In genomic region chr2:200399636-200400035, GRCh38 we compare ENCODE assay signal across 15 cellular contexts.
DNase-seq lines count a peak whose midpoint lies in the region; ATAC-seq and TF ChIP-seq lines count a peak whose summit lies in the region.
"Had no signal": no experiment of that assay in that cellular context is flagged by ENCODE, and none has a peak within 500 bp of the region (broad histone marks: within the 10 kb centered on the region; RNA-seq: fewer than 3 reads in every experiment).

No MANE protein-coding gene starts in this region.

- no peak overlapping the region for H3K4me3 ChIP-seq in osteoblast (ENCODE audit: insufficient read depth, low read length)
- H3K4me3 ChIP-seq: A549, K562 had no signal

- H3K4me1 Mint-ChIP-seq in HFFc6 (ENCODE audit: low read depth) (peaks cover 86% of the 10 kb centered on the region), chondrocyte (ENCODE audit: low read depth) (peaks cover 43% of the 10 kb centered on the region)

- H3K27ac ChIP-seq in osteoblast (ENCODE audit: low read depth, low read length) = peak overlapping the region; percentile 4
- H3K27ac ChIP-seq: A549 had no signal

- ATAC-seq in GM19397 (IDR thresholded peaks at IDR 0.05; ENCODE audit: unreplicated experiment) = no peak
- ATAC-seq: K562 had no signal

- H3K4me2 ChIP-seq in osteoblast (ENCODE audit: insufficient read depth, low read length) = no peak overlapping the region

- H3K36me3 ChIP-seq in osteoblast (ENCODE audit: insufficient read depth, low read length) = no peaks in the 10 kb centered on the region

- DNase-seq in ACHN = peak; percentile 68
- no peak for DNase-seq in HFFc6
- DNase-seq in chondrocyte (ENCODE audit: low spot score) = no peak
- DNase-seq in osteoblast (ENCODE audit: insufficient read length, low spot score, missing footprints) = no peak
- no peak for DNase-seq in NCI-H2171 treated with DMSO at 0.1 percent for 48 hours (lab: John Stamatoyannopoulos, UW)
- DNase-seq in activated CD4-positive, alpha-beta T cell treated with anti-CD3 and anti-CD28 coated beads for 4 hours = no peak
- DNase-seq: AML-193; COR-L47; NCI-H1417; NCI-H187 treated with DMSO at 0.1 percent for 48 hours; NCI-H446 treated with DMSO at 0.1 percent for 48 hours; NK-92 treated with Interleukin-12 subunit alpha and Interleukin-12 subunit beta, amount 100 ng/mL, for 24 hours had no signal

- peak overlapping the region; percentile 19; the same call in 1 of the 2 replicates for H3K4me3 Mint-ChIP-seq in HFFc6
- H3K4me3 Mint-ChIP-seq in chondrocyte (ENCODE audit: unreplicated experiment) = no peak overlapping the region

- H3K27me3 ChIP-seq in osteoblast (ENCODE audit: insufficient read depth, low read length) = no peaks in the 10 kb centered on the region

- H3K79me2 ChIP-seq in osteoblast (ENCODE audit: insufficient read depth, low read length) = peaks cover 21% of the 10 kb centered on the region

- H3K9me3 Mint-ChIP-seq in HFFc6 = no peaks in the 10 kb centered on the region
- no peaks in the 10 kb centered on the region for H3K9me3 Mint-ChIP-seq in chondrocyte (ENCODE audit: low read depth)

- peak overlapping the region; percentile 74 for H3K27ac Mint-ChIP-seq in HFFc6
- H3K27ac Mint-ChIP-seq in chondrocyte (ENCODE audit: unreplicated experiment) = peak overlapping the region; percentile 68

- no peaks in the 10 kb centered on the region for H4K20me1 ChIP-seq in osteoblast (ENCODE audit: insufficient read depth, low read length)

- no peak overlapping the region for H2AFZ ChIP-seq in osteoblast (ENCODE audit: low read length)

- H3K4me1 ChIP-seq in osteoblast (ENCODE audit: insufficient read depth, low read length) = peaks cover 23% of the 10 kb centered on the region

- TF ChIP-seq CTCF in HFFc6 (IDR thresholded peaks at IDR 0.05) = no peak
- TF ChIP-seq CTCF in chondrocyte (IDR thresholded peaks at IDR 0.05) = no peak
- TF ChIP-seq CTCF in osteoblast (IDR thresholded peaks at IDR 0.05; ENCODE audit: extremely low read depth, low read depth, low read length) = no peak

- in situ Hi-C loops in ACHN (cut with HindIII; ENCODE audit: low pct_ligation_motif_present, low pct_unique_long_range_greater_than_20kb, low sequenced_read_pairs) = no loop called here

- H3K27me3 Mint-ChIP-seq in HFFc6 (ENCODE audit: insufficient read depth) = no peaks in the 10 kb centered on the region
- no peaks in the 10 kb centered on the region for H3K27me3 Mint-ChIP-seq in chondrocyte (ENCODE audit: low read depth)

- H3K36me3 Mint-ChIP-seq in HFFc6 (ENCODE audit: low read depth) = peaks cover 75% of the 10 kb centered on the region
- peaks cover 15% of the 10 kb centered on the region for H3K36me3 Mint-ChIP-seq in chondrocyte (ENCODE audit: low read depth)

- H3K9me3 ChIP-seq in osteoblast (ENCODE audit: low read depth, low read length) = no peaks in the 10 kb centered on the region
- H3K9me3 ChIP-seq: A549 had no signal
